36 cellular contexts compared by ENCODE assay signal in the genomic region with DNA sequence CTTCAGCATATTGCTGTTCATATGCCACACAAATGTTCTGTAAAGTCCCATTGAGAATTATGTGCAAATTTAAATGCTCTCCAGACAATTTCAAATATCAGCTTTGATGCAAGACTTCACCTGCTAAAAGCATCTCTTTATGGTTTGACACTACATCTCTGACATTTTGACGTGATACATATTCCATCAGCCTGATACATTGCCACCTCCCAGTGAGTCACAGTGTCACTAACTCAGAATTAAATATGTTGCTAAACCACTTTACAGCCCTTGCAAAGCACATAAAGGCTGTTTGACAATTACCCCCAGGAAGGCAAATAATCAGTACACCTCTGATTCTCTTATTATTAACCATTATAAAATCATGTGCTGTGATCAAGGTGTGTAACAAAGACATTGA.
DNase-seq lines count a peak whose midpoint lies in the region; ATAC-seq, FAIRE-seq and TF ChIP-seq lines count a peak whose summit lies in the region.
"Had no signal": no experiment of that assay in that cellular context is flagged by ENCODE, and none has a peak within 500 bp of the region (broad histone marks: within the 10 kb centered on the region; RNA-seq: fewer than 3 reads in every experiment).

No MANE protein-coding gene starts in this region.

- DNase-seq in COR-L47 (lab: John Stamatoyannopoulos, UW), result peak; percentile 85
- peak; percentile 83 for DNase-seq in NCI-H1105 (lab: John Stamatoyannopoulos, UW)
- peak; percentile 47 for DNase-seq in NCI-H2107 treated with DMSO at 0.1 percent for 48 hours (lab: John Stamatoyannopoulos, UW; ENCODE audit: unreplicated experiment)
- peak; percentile 38 for DNase-seq in PC-3
- no peak for DNase-seq in GM12892 (ENCODE audit: insufficient read length)
- no peak for DNase-seq in stimulated activated naive CD8-positive, alpha-beta T cell treated with anti-CD3 and anti-CD28 coated beads, Interleukin-15, amount 100 ng/mL, for 72 hours
- no peak for DNase-seq in activated gamma-delta T cell treated with Interleukin-2 at 50 U/mL for 16 hours
- DNase-seq: ACHN; activated CD4-positive, alpha-beta memory T cell treated with anti-CD3 and anti-CD28 coated beads for 36 hours; activated CD4-positive, alpha-beta T cell treated with anti-CD3 and anti-CD28 coated beads for 1 hour; activated naive CD4-positive, alpha-beta T cell treated with anti-CD3 and anti-CD28 coated beads, Interleukin-2, amount 10 ng/mL, durations not matched to agents 7 days and 5 days; adrenal gland; body of pancreas; CD4-positive, alpha-beta memory T cell; dermis blood vessel endothelial cell; foreskin fibroblast; GDM1; KG1; left lung; mesenchymal stem cell; NCI-H1694 treated with DMSO at 0.1 percent for 48 hours; NCI-H526; pancreas; retina; SIG-M5; upper lobe of left lung had no signal

- no peaks in the 10 kb centered on the region for H3K9me2 ChIP-seq in PC-3 (replicated peaks; ENCODE audit: low read length)

- no peaks in the 10 kb centered on the region for H3K4me1 Mint-ChIP-seq in stimulated activated naive CD8-positive, alpha-beta T cell treated with anti-CD3 and anti-CD28 coated beads, Interleukin-15, amount 100 ng/mL, for 72 hours
- H3K4me1 Mint-ChIP-seq: activated naive CD4-positive, alpha-beta T cell treated with anti-CD3 and anti-CD28 coated beads, Interleukin-2, amount 10 ng/mL, durations not matched to agents 7 days and 5 days; B cell; CD4-positive, alpha-beta memory T cell; central memory CD8-positive, alpha-beta T cell; stimulated activated memory B cell treated with anti-CD40 and anti-IgM and Interleukin-4, amounts not matched to agents 10 μg/mL and 1 μg/mL and 100 μg/mL, for 72 hours had no signal

- BruUV-seq in PC-3 (replicated peaks; lab: Mats Ljungman, UMichigan), result no TSS peak

- no peaks in the 10 kb centered on the region for H3K27me3 Mint-ChIP-seq in stimulated activated naive CD8-positive, alpha-beta T cell treated with anti-CD3 and anti-CD28 coated beads, Interleukin-15, amount 100 ng/mL, for 72 hours
- H3K27me3 Mint-ChIP-seq: activated CD4-positive, alpha-beta memory T cell treated with anti-CD3 and anti-CD28 coated beads for 36 hours; activated naive CD4-positive, alpha-beta T cell treated with anti-CD3 and anti-CD28 coated beads, Interleukin-2, amount 10 ng/mL, durations not matched to agents 7 days and 5 days; B cell; central memory CD8-positive, alpha-beta T cell; stimulated activated memory B cell treated with anti-CD40 and anti-IgM and Interleukin-4, amounts not matched to agents 10 μg/mL and 1 μg/mL and 100 μg/mL, for 72 hours had no signal

- no peaks in the 10 kb centered on the region for H3F3A ChIP-seq in PC-3 (ENCODE audit: low read length, unreplicated experiment)

- peaks cover 0 to 4% of the 10 kb centered on the region in 2 donors for H3K9me3 Mint-ChIP-seq in stimulated activated naive CD8-positive, alpha-beta T cell treated with anti-CD3 and anti-CD28 coated beads, Interleukin-15, amount 100 ng/mL, for 72 hours
- H3K9me3 Mint-ChIP-seq: activated CD4-positive, alpha-beta memory T cell treated with anti-CD3 and anti-CD28 coated beads for 36 hours; activated naive CD4-positive, alpha-beta T cell treated with anti-CD3 and anti-CD28 coated beads, Interleukin-2, amount 10 ng/mL, durations not matched to agents 7 days and 5 days; activated T-helper 1 cell treated with anti-CD3 and anti-CD28 coated beads, Interleukin-12 subunit alpha, Interleukin-12 subunit beta, Interleukin-2, Interleukin-4 antibody, amounts not matched to agents 30 ng/mL and 10 ng/mL and 1 ng/mL, durations not matched to agents 14 hours and 24 hours and 36 hours; stimulated activated memory B cell treated with anti-CD40 and anti-IgM and Interleukin-4, amounts not matched to agents 10 μg/mL and 1 μg/mL and 100 μg/mL, for 72 hours; T-helper 2 cell treated with Interferon-gamma antibody and Interleukin-4, amounts not matched to agents 5 μg/mL and 100 μg/mL, for 36 hours had no signal

- H3K4me2 ChIP-seq in PC-3 (ENCODE audit: low read length), result no peak overlapping the region
- H3K4me2 ChIP-seq: neural progenitor cell had no signal

- no peaks in the 10 kb centered on the region for H3K36me3 ChIP-seq in PC-3 (ENCODE audit: low read depth, low read length)
- H3K36me3 ChIP-seq: adrenal gland, esophagus muscularis mucosa, left lung, neural progenitor cell, pancreas, upper lobe of left lung had no signal

- H3K9me3 ChIP-seq in PC-3 (ENCODE audit: low read length), result no peaks in the 10 kb centered on the region
- H3K9me3 ChIP-seq: adrenal gland, body of pancreas, esophagus muscularis mucosa, left lung, pancreas, upper lobe of left lung had no signal

- no peaks in the 10 kb centered on the region for H3K27me3 ChIP-seq in PC-3 (ENCODE audit: low read length)
- H3K27me3 ChIP-seq: adrenal gland, body of pancreas, esophagus muscularis mucosa, left lung, neural progenitor cell, pancreas, upper lobe of left lung had no signal

- FAIRE-seq in GM12892 (lab: Jason Lieb, UNC), result no peak
- FAIRE-seq: H54, islet of Langerhans, pancreas had no signal

- H3K27ac Mint-ChIP-seq in stimulated activated naive CD8-positive, alpha-beta T cell treated with anti-CD3 and anti-CD28 coated beads, Interleukin-15, amount 100 ng/mL, for 72 hours, result no peak overlapping the region
- H3K27ac Mint-ChIP-seq: activated CD4-positive, alpha-beta memory T cell treated with anti-CD3 and anti-CD28 coated beads for 36 hours; activated naive CD4-positive, alpha-beta T cell treated with anti-CD3 and anti-CD28 coated beads, Interleukin-2, amount 10 ng/mL, durations not matched to agents 7 days and 5 days; activated T-helper 1 cell treated with anti-CD3 and anti-CD28 coated beads, Interleukin-12 subunit alpha, Interleukin-12 subunit beta, Interleukin-2, Interleukin-4 antibody, amounts not matched to agents 30 ng/mL and 10 ng/mL and 1 ng/mL, durations not matched to agents 14 hours and 24 hours and 36 hours; B cell; CD4-positive, alpha-beta memory T cell; neural progenitor cell; stimulated activated memory B cell treated with anti-CD40 and anti-IgM and Interleukin-4, amounts not matched to agents 10 μg/mL and 1 μg/mL and 100 μg/mL, for 72 hours; T-helper 2 cell treated with Interferon-gamma antibody and Interleukin-4, amounts not matched to agents 5 μg/mL and 100 μg/mL, for 36 hours had no signal

- H3K4me3 ChIP-seq in PC-3 (ENCODE audit: low read length), result no peak overlapping the region
- H3K4me3 ChIP-seq: adrenal gland, body of pancreas, esophagus muscularis mucosa, left lung, neural progenitor cell, pancreas, upper lobe of left lung had no signal

- no peaks in the 10 kb centered on the region; the same call in 1 of the 2 replicates for H3K4me1 ChIP-seq in PC-3 (ENCODE audit: insufficient read depth, low read length)
- H3K4me1 ChIP-seq: adrenal gland, left lung, neural progenitor cell, upper lobe of left lung had no signal

- no peak overlapping the region for H3K9ac ChIP-seq in PC-3 (ENCODE audit: low read length)
- H3K9ac ChIP-seq: neural progenitor cell had no signal

- no peak for TF ChIP-seq POLR2A in GM12892 (IDR thresholded peaks at IDR 0.05; ENCODE audit: low read depth, low read length)

- no peak overlapping the region for H3K27ac ChIP-seq in PC-3 (ENCODE audit: low read length)
- H3K27ac ChIP-seq: adrenal gland, body of pancreas, esophagus muscularis mucosa, left lung, neural progenitor cell, pancreas, upper lobe of left lung had no signal

- CTCF ChIA-PET in PC-3 (lab: Charles Lee), result no interaction called here

- POLR2A ChIA-PET in PC-3 (lab: Charles Lee; ENCODE audit: unreplicated experiment), result no interaction called here

- H2AFZ ChIP-seq in PC-3 (ENCODE audit: low read length), result no peak overlapping the region
- H2AFZ ChIP-seq: neural progenitor cell had no signal

- intact Hi-C loops in PC-3 (cut with micrococcal nuclease), result no loop called here

- no peaks in the 10 kb centered on the region for H3K79me2 ChIP-seq in PC-3 (ENCODE audit: low read length)

- peak; percentile 51 for ATAC-seq in PC-3
- ATAC-seq in GM21390 (IDR thresholded peaks at IDR 0.05; ENCODE audit: unreplicated experiment), result no peak
- no peak for ATAC-seq in stimulated activated naive CD8-positive, alpha-beta T cell treated with anti-CD3 and anti-CD28 coated beads, Interleukin-15, amount 100 ng/mL, for 72 hours
- ATAC-seq: body of pancreas; left lung; pancreas; stimulated activated memory B cell treated with anti-CD40 and anti-IgM and Interleukin-4, amounts not matched to agents 10 μg/mL and 1 μg/mL and 100 μg/mL, for 72 hours had no signal

- H4K20me1 ChIP-seq in PC-3 (ENCODE audit: low read length), result no peaks in the 10 kb centered on the region

- no peak overlapping the region for H3K4me3 Mint-ChIP-seq in stimulated activated naive CD8-positive, alpha-beta T cell treated with anti-CD3 and anti-CD28 coated beads, Interleukin-15, amount 100 ng/mL, for 72 hours
- H3K4me3 Mint-ChIP-seq: activated CD4-positive, alpha-beta memory T cell treated with anti-CD3 and anti-CD28 coated beads for 36 hours; activated naive CD4-positive, alpha-beta T cell treated with anti-CD3 and anti-CD28 coated beads, Interleukin-2, amount 10 ng/mL, durations not matched to agents 7 days and 5 days; activated T-helper 1 cell treated with anti-CD3 and anti-CD28 coated beads, Interleukin-12 subunit alpha, Interleukin-12 subunit beta, Interleukin-2, Interleukin-4 antibody, amounts not matched to agents 30 ng/mL and 10 ng/mL and 1 ng/mL, durations not matched to agents 14 hours and 24 hours and 36 hours; B cell; CD4-positive, alpha-beta memory T cell; central memory CD8-positive, alpha-beta T cell; neural progenitor cell; stimulated activated memory B cell treated with anti-CD40 and anti-IgM and Interleukin-4, amounts not matched to agents 10 μg/mL and 1 μg/mL and 100 μg/mL, for 72 hours; T-helper 2 cell treated with Interferon-gamma antibody and Interleukin-4, amounts not matched to agents 5 μg/mL and 100 μg/mL, for 36 hours had no signal

- no peak for TF ChIP-seq CTCF in PC-3 (conservative IDR thresholded peaks at IDR 0.05; ENCODE audit: low read depth, low read length)

Comparison
In these comparisons a context has a peak if more than half of its experiments do, and no peak if none do; other contexts are left out.
1. DNase-seq: peak in COR-L47 (single experiment), NCI-H1105 (single experiment), NCI-H2107 treated with DMSO at 0.1 percent for 48 hours (single experiment) and PC-3 (single experiment); none in GM12892 (single experiment), stimulated activated naive CD8-positive, alpha-beta T cell treated with anti-CD3 and anti-CD28 coated beads, Interleukin-15, amount 100 ng/mL, for 72 hours (0 of 2) and activated gamma-delta T cell treated with Interleukin-2 at 50 U/mL for 16 hours (single experiment).